ENCODE assay signal across 15 cellular contexts in the genomic region with DNA sequence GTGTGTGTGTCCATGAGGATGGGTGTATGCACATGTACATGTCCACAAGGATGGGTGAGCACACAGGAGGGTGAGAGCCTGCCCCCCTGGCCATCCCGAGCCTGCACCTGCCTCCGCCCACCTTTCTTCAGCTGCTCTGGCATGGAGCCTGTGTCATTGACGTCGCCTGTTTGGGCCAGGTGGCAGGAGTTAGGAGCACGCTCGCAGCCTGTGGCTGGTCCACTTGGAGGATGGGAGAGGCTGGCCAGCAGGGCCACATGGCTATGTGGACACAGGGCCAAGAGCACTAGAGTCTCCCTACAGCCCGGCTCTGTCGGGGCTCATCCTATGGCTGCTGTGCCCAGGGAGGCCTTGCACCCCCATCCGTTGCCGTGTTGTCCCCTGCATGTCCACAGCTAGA. TPM values are rescaled to one million over a fixed set of nuclear protein-coding genes. Genes with fewer than 3 reads are reported as not detected.
DNase-seq lines count a peak whose midpoint lies in the region; ATAC-seq, FAIRE-seq and TF ChIP-seq lines count a peak whose summit lies in the region.
"Had no signal": no experiment of that assay in that cellular context is flagged by ENCODE, and none has a peak within 500 bp of the region (broad histone marks: within the 10 kb centered on the region; RNA-seq: fewer than 3 reads in every experiment).

No MANE protein-coding gene starts in this region.

- TF ChIP-seq EP300 in Ishikawa (IDR thresholded peaks at IDR 0.05; ENCODE audit: borderline replicate concordance), result no peak
- TF ChIP-seq EP300 in sigmoid colon (IDR thresholded peaks at IDR 0.05), result no peak
- TF ChIP-seq EP300 in SK-N-SH (IDR thresholded peaks at IDR 0.05; ENCODE audit: borderline replicate concordance in 1 of 2, low read depth in 1 of 2, low read length in 1 of 2), result no peak

- TF ChIP-seq CTCF in WTC11 (IDR thresholded peaks at IDR 0.05) (no peak), sigmoid colon (IDR thresholded peaks at IDR 0.05) (no peak), chondrocyte (IDR thresholded peaks at IDR 0.05) (no peak), SK-N-SH (IDR thresholded peaks at IDR 0.05) (no peak)

- H3K4me3 ChIP-seq in sigmoid colon (no peak overlapping the region), SK-N-SH (ENCODE audit: low read depth in 2 of 2, low read length in 1 of 2) (no peak overlapping the region)

- peak; percentile 67 for DNase-seq in COR-L47 (lab: John Stamatoyannopoulos, UW)
- DNase-seq in WTC11 (ENCODE audit: low spot score), result no peak
- DNase-seq in sigmoid colon, result no peak
- no peak for DNase-seq in urothelium cell line (ENCODE audit: low spot score)
- DNase-seq in chondrocyte (ENCODE audit: low spot score), result no peak
- no peak for DNase-seq in SK-N-SH
- DNase-seq: activated CD8-positive, alpha-beta memory T cell treated with anti-CD3 and anti-CD28 coated beads for 24 hours; effector CD4-positive, alpha-beta T cell; KBM-7; NCI-H1436 treated with DMSO at 0.1 percent for 48 hours had no signal

- H3K27me3 Mint-ChIP-seq in WTC11 (ENCODE audit: low read depth), result no peaks in the 10 kb centered on the region
- H3K27me3 Mint-ChIP-seq in chondrocyte (ENCODE audit: low read depth), result no peaks in the 10 kb centered on the region
- H3K27me3 Mint-ChIP-seq: type B pancreatic cell had no signal

- peak overlapping the region; percentile 33; the same call in 1 of the 2 replicates for H3K27ac Mint-ChIP-seq in WTC11
- no peak overlapping the region for H3K27ac Mint-ChIP-seq in chondrocyte (ENCODE audit: unreplicated experiment)
- H3K27ac Mint-ChIP-seq: mesothelial cell of epicardium had no signal

- CTCF ChIA-PET in WTC11 (lab: Charles Lee), result no interaction called here
- CTCF ChIA-PET in SK-N-SH (lab: Yijun Ruan, JAX), result interaction anchor here (0.5 kb wide), 1 partner anchor 81 kb away, joined by 3 read pairs; no protein-coding TSS in a partner anchor

- H3K9me3 ChIP-seq in sigmoid colon, result no peaks in the 10 kb centered on the region
- H3K9me3 ChIP-seq in SK-N-SH, result no peaks in the 10 kb centered on the region

- ATAC-seq in WTC11 (no peak), GM18498 (IDR thresholded peaks at IDR 0.05; ENCODE audit: unreplicated experiment) (no peak)

- H3K9me2 ChIP-seq in SK-N-SH, result no peaks in the 10 kb centered on the region

- no peak for TF ChIP-seq POLR2A in sigmoid colon (IDR thresholded peaks at IDR 0.05)

- H3K36me3 ChIP-seq in sigmoid colon (no peaks in the 10 kb centered on the region), SK-N-SH (replicated peaks in 1 of 2; ENCODE audit: control insufficient read depth in 1 of 2, insufficient read depth in 2 of 2, low read length in 1 of 2) (no peaks in the 10 kb centered on the region)

- H2AFZ ChIP-seq in SK-N-SH (ENCODE audit: low read depth), result no peak overlapping the region

- H3K27me3 ChIP-seq in sigmoid colon (no peaks in the 10 kb centered on the region), SK-N-SH (ENCODE audit: insufficient read depth) (no peaks in the 10 kb centered on the region)

- no peaks in the 10 kb centered on the region for H4K20me1 ChIP-seq in SK-N-SH (ENCODE audit: insufficient read depth)

- H3K9me3 Mint-ChIP-seq in WTC11, result no peaks in the 10 kb centered on the region
- no peaks in the 10 kb centered on the region for H3K9me3 Mint-ChIP-seq in chondrocyte (ENCODE audit: low read depth)
- H3K9me3 Mint-ChIP-seq: mesothelial cell of epicardium, type B pancreatic cell had no signal

- H3K79me2 ChIP-seq in SK-N-SH (ENCODE audit: insufficient read depth), result 0 out of 2 replicates have a peak, but pooled peaks cover under 1% of the 10 kb centered on the region

- H3K4me1 ChIP-seq in sigmoid colon (peaks cover 0 to 57% (median 53%) of the 10 kb centered on the region in 4 donors), SK-N-SH (ENCODE audit: control insufficient read depth in 1 of 2, insufficient read depth in 2 of 2, low read depth in 1 of 2, low read length in 1 of 2) (peaks cover 45 to 48% of the 10 kb centered on the region in 2 experiments; a peak in 3 of 4 replicates)

- TF ChIP-seq RAD21 in Ishikawa (IDR thresholded peaks at IDR 0.05; ENCODE audit: low read depth) (no peak), SK-N-SH (IDR thresholded peaks at IDR 0.05; ENCODE audit: low read length) (no peak)

- no peaks in the 10 kb centered on the region for H3K4me1 Mint-ChIP-seq in WTC11
- H3K4me1 Mint-ChIP-seq in chondrocyte (ENCODE audit: low read depth), result peaks cover 50% of the 10 kb centered on the region

- H3K4me3 Mint-ChIP-seq in WTC11 (no peak overlapping the region), chondrocyte (ENCODE audit: unreplicated experiment) (no peak overlapping the region)
- H3K4me3 Mint-ChIP-seq: mesothelial cell of epicardium had no signal

- intact Hi-C loops in sigmoid colon (cut with DNase I), result no loop called here

- H3F3A ChIP-seq in SK-N-SH (replicated peaks; ENCODE audit: insufficient read depth), result peaks cover 28% of the 10 kb centered on the region

- no peak overlapping the region for H3K4me2 ChIP-seq in SK-N-SH

- H3K36me3 Mint-ChIP-seq in WTC11, result no peaks in the 10 kb centered on the region
- no peaks in the 10 kb centered on the region for H3K36me3 Mint-ChIP-seq in chondrocyte (ENCODE audit: low read depth)
- H3K36me3 Mint-ChIP-seq: mesothelial cell of epicardium, type B pancreatic cell had no signal

- H3K27ac ChIP-seq in sigmoid colon, result peak overlapping the region; percentile 62 to 99 (median 82)
- peak overlapping the region in 1 of 2 experiments; percentile 100; a peak in 1 of 4 replicates for H3K27ac ChIP-seq in SK-N-SH (ENCODE audit: low read depth in 2 of 2, low read length in 1 of 2)

- H3K9ac ChIP-seq in SK-N-SH, result no peak overlapping the region

- WGBS in sigmoid colon, 2 donors, result 56 to 77% methylated on average over 10 of the region's 10 CpGs
- whole genome bisulfite sequencing in SK-N-SH (ENCODE audit: low lambda C conversion rate), result 94% methylated on average over 7 of the region's 10 CpGs

- POLR2A ChIA-PET in WTC11 (lab: Charles Lee), result no interaction called here
- POLR2A ChIA-PET in SK-N-SH (lab: Yijun Ruan, JAX), result no interaction called here

- FAIRE-seq in urothelium cell line (lab: Jason Lieb, UNC), result no peak
- FAIRE-seq: GM19239 had no signal

TF ChIP-seq in Ishikawa, 13 proteins besides CTCF, POLR2A, EP300 and RAD21:
- TF ChIP-seq MAX (IDR thresholded peaks at IDR 0.05) (peak; percentile 70), TEAD4 (IDR thresholded peaks at IDR 0.05) (no peak)

TF ChIP-seq in WTC11, 78 proteins besides CTCF, POLR2A, EP300 and RAD21:
- TF ChIP-seq FOXK1 (CRISPR knock-in tag; IDR thresholded peaks at IDR 0.05), result no peak

TF ChIP-seq in SK-N-SH, 30 proteins besides CTCF, POLR2A, EP300 and RAD21 (continues in another document):
- TF ChIP-seq GABPA (IDR thresholded peaks at IDR 0.05; ENCODE audit: low read depth), result no peak
- no peak for TF ChIP-seq YY1 (IDR thresholded peaks at IDR 0.05; ENCODE audit: low read depth)
- no peak for TF ChIP-seq ELF1 (IDR thresholded peaks at IDR 0.05)
- TF ChIP-seq TEAD4 (IDR thresholded peaks at IDR 0.05; ENCODE audit: borderline replicate concordance, insufficient read depth), result no peak
- TF ChIP-seq GATA2 (CRISPR knock-in tag; IDR thresholded peaks at IDR 0.05), result no peak
- TF ChIP-seq FOSL2 (IDR thresholded peaks at IDR 0.05; ENCODE audit: borderline replicate concordance, low read depth), result no peak
- no peak for TF ChIP-seq JUND (IDR thresholded peaks at IDR 0.05)
- no peak for TF ChIP-seq RCOR1 (IDR thresholded peaks at IDR 0.05; ENCODE audit: low read length)
- no peak for TF ChIP-seq ZBTB33 (IDR thresholded peaks at IDR 0.05; ENCODE audit: borderline replicate concordance, low read depth)
- TF ChIP-seq, protein P1, sequence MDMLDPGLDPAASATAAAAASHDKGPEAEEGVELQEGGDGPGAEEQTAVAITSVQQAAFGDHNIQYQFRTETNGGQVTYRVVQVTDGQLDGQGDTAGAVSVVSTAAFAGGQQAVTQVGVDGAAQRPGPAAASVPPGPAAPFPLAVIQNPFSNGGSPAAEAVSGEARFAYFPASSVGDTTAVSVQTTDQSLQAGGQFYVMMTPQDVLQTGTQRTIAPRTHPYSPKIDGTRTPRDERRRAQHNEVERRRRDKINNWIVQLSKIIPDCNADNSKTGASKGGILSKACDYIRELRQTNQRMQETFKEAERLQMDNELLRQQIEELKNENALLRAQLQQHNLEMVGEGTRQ (IDR thresholded peaks at IDR 0.05; ENCODE audit: borderline replicate concordance, low read depth, low read length), result no peak
- no peak for TF ChIP-seq SMC3 (IDR thresholded peaks at IDR 0.05; ENCODE audit: low read depth, low read length)
- TF ChIP-seq TAF1 (IDR thresholded peaks at IDR 0.05; ENCODE audit: borderline replicate concordance, low read depth, low read length), result no peak
- no peak for TF ChIP-seq RXRA (IDR thresholded peaks at IDR 0.05; ENCODE audit: borderline replicate concordance, low read depth)
- TF ChIP-seq FOXM1 (IDR thresholded peaks at IDR 0.05; ENCODE audit: low read depth), result no peak
- no peak for TF ChIP-seq NRF1 (IDR thresholded peaks at IDR 0.05; ENCODE audit: low read depth, low read length)

RNA-seq across cellular contexts. Expression of gene BAHCC1, which starts 21.4 kb away (rescaled TPM):
- total RNA-seq in WTC11 (2021) (17.1 to 29.8 TPM (median 21.5 TPM) in 3 replicates), sigmoid colon (10 to 100 TPM in 1 of 4 donors, 1 to 10 TPM in 3; 3.8 to 18.6 (median 7.2) TPM), chondrocyte (20.6 to 32.3 TPM (median 22.7 TPM) in 3 replicates)
- polyA plus RNA-seq in sigmoid colon (10 to 100 TPM in 1 of 3 donors, 1 to 10 TPM in 2; 1.8 to 12.9 (median 3.0) TPM), SK-N-SH (2012; rRNA removed) (3.6 and 6.4 TPM in 2 replicates)
- polyA plus RNA-seq in SK-N-SH (2012; cell fraction: cytosol; rRNA removed), result 1.4 and 4.3 TPM in 2 replicates
- polyA plus RNA-seq in SK-N-SH (2012; cell fraction: nucleus; rRNA removed), result 27.3 and 28.3 TPM in 2 replicates
